In genomic region chr2:100176925-100177324, GRCh38 we compare ENCODE assay signal across 38 cellular contexts. TPM values are rescaled to one million over a fixed set of nuclear protein-coding genes. Genes with fewer than 3 reads are reported as not detected.
"Had no signal": no experiment of that assay in that cellular context is flagged by ENCODE, and none has a peak within 500 bp of the region (broad histone marks: within the 10 kb centered on the region; RNA-seq: fewer than 3 reads in every experiment).

No MANE protein-coding gene starts in this region.

- H3K27ac Mint-ChIP-seq: activated naive CD4-positive, alpha-beta T cell treated with anti-CD3 and anti-CD28 coated beads for 36 hours; activated naive CD4-positive, alpha-beta T cell treated with anti-CD3 and anti-CD28 coated beads, Interleukin-2, amount 10 ng/mL, durations not matched to agents 7 days and 5 days; activated naive CD4-positive, alpha-beta T cell treated with anti-CD3 and anti-CD28 coated beads, Interleukin-2, amount 50 U/mL, for 24 hours; activated naive CD4-positive, alpha-beta T cell treated with anti-CD3 and anti-CD28 coated beads, Interleukin-2, amount 50 U/mL, for 72 hours; activated naive CD8-positive, alpha-beta T cell; activated naive CD8-positive, alpha-beta T cell treated with anti-CD3 and anti-CD28 coated beads for 36 hours; activated naive CD8-positive, alpha-beta T cell treated with anti-CD3 and anti-CD28 coated beads, Interleukin-2, amount 10 ng/mL, durations not matched to agents 7 days and 5 days; activated naive CD8-positive, alpha-beta T cell treated with anti-CD3 and anti-CD28 coated beads, Interleukin-2, amount 50 U/mL, for 24 hours; activated T-cell treated with anti-CD3 and anti-CD28 coated beads, Interleukin-2, amount 50 U/mL, for 24 hours; activated T-cell treated with anti-CD3 and anti-CD28 coated beads, Interleukin-2, amount 50 U/mL, for 72 hours; activated T-helper 1 cell treated with anti-CD3 and anti-CD28 coated beads, Interleukin-12 subunit alpha, Interleukin-12 subunit beta, Interleukin-2, Interleukin-4 antibody, amounts not matched to agents 30 ng/mL and 10 ng/mL and 1 ng/mL, durations not matched to agents 14 hours and 24 hours and 36 hours; activated T-helper 17 cell treated with anti-CD3 and anti-CD28 coated beads, Interleukin-2, amount 50 U/mL, for 72 hours; activated T-helper 2 cell treated with anti-CD3 and anti-CD28 coated beads, Interferon-gamma antibody, Interleukin-2, Interleukin-4, amounts not matched to agents 10 μg/mL and 5 μg/mL and 100 μg/mL, durations not matched to agents 14 hours and 24 hours and 36 hours; brain had no signal

- H3K27ac ChIP-seq: adrenal gland, ascending aorta, body of pancreas, brain microvascular endothelial cell, breast epithelium, cardiac muscle cell had no signal

- H3K4me3 Mint-ChIP-seq: activated naive CD4-positive, alpha-beta T cell treated with anti-CD3 and anti-CD28 coated beads for 36 hours; activated naive CD4-positive, alpha-beta T cell treated with anti-CD3 and anti-CD28 coated beads, Interleukin-2, amount 10 ng/mL, durations not matched to agents 7 days and 5 days; activated naive CD4-positive, alpha-beta T cell treated with anti-CD3 and anti-CD28 coated beads, Interleukin-2, amount 50 U/mL, for 24 hours; activated naive CD8-positive, alpha-beta T cell; activated naive CD8-positive, alpha-beta T cell treated with anti-CD3 and anti-CD28 coated beads for 36 hours; activated naive CD8-positive, alpha-beta T cell treated with anti-CD3 and anti-CD28 coated beads, Interleukin-2, amount 10 ng/mL, durations not matched to agents 7 days and 5 days; activated naive CD8-positive, alpha-beta T cell treated with anti-CD3 and anti-CD28 coated beads, Interleukin-2, amount 50 U/mL, for 24 hours; activated T-cell treated with anti-CD3 and anti-CD28 coated beads, Interleukin-2, amount 50 U/mL, for 24 hours; activated T-cell treated with anti-CD3 and anti-CD28 coated beads, Interleukin-2, amount 50 U/mL, for 4 hours; activated T-cell treated with anti-CD3 and anti-CD28 coated beads, Interleukin-2, amount 50 U/mL, for 72 hours; activated T-helper 1 cell treated with anti-CD3 and anti-CD28 coated beads, Interleukin-12 subunit alpha, Interleukin-12 subunit beta, Interleukin-2, Interleukin-4 antibody, amounts not matched to agents 30 ng/mL and 10 ng/mL and 1 ng/mL, durations not matched to agents 14 hours and 24 hours and 36 hours; activated T-helper 17 cell treated with anti-CD3 and anti-CD28 coated beads, Interleukin-2, amount 50 U/mL, for 72 hours; brain; central memory CD8-positive, alpha-beta T cell had no signal

- H3K4me3 ChIP-seq: adrenal gland, ascending aorta, body of pancreas, breast epithelium, cardiac muscle cell had no signal

- H3K9me3 ChIP-seq: adrenal gland, ascending aorta, body of pancreas, breast epithelium had no signal

- H3K4me1 Mint-ChIP-seq: activated naive CD4-positive, alpha-beta T cell treated with anti-CD3 and anti-CD28 coated beads, Interleukin-2, amount 10 ng/mL, durations not matched to agents 7 days and 5 days; activated naive CD4-positive, alpha-beta T cell treated with anti-CD3 and anti-CD28 coated beads, Interleukin-2, amount 50 U/mL, for 24 hours; activated naive CD8-positive, alpha-beta T cell treated with anti-CD3 and anti-CD28 coated beads for 36 hours; activated naive CD8-positive, alpha-beta T cell treated with anti-CD3 and anti-CD28 coated beads, Interleukin-2, amount 50 U/mL, for 24 hours; activated T-helper 17 cell treated with anti-CD3 and anti-CD28 coated beads, Interleukin-2, amount 50 U/mL, for 72 hours; central memory CD8-positive, alpha-beta T cell had no signal

- H3K36me3 ChIP-seq: adrenal gland, ascending aorta, brain microvascular endothelial cell, breast epithelium, cardiac muscle cell had no signal

- H3K27me3 Mint-ChIP-seq: activated naive CD4-positive, alpha-beta T cell treated with anti-CD3 and anti-CD28 coated beads, Interleukin-2, amount 50 U/mL, for 24 hours; activated naive CD8-positive, alpha-beta T cell; activated naive CD8-positive, alpha-beta T cell treated with anti-CD3 and anti-CD28 coated beads for 36 hours; activated naive CD8-positive, alpha-beta T cell treated with anti-CD3 and anti-CD28 coated beads, Interleukin-2, amount 10 ng/mL, durations not matched to agents 7 days and 5 days; activated naive CD8-positive, alpha-beta T cell treated with anti-CD3 and anti-CD28 coated beads, Interleukin-2, amount 50 U/mL, for 24 hours; activated T-helper 17 cell treated with anti-CD3 and anti-CD28 coated beads, Interleukin-2, amount 50 U/mL, for 72 hours; central memory CD8-positive, alpha-beta T cell had no signal

- H3K27me3 ChIP-seq: adrenal gland, ascending aorta, body of pancreas, brain microvascular endothelial cell, breast epithelium, cardiac muscle cell had no signal

- H3K36me3 Mint-ChIP-seq: activated naive CD4-positive, alpha-beta T cell treated with anti-CD3 and anti-CD28 coated beads, Interleukin-2, amount 10 ng/mL, durations not matched to agents 7 days and 5 days; activated naive CD4-positive, alpha-beta T cell treated with anti-CD3 and anti-CD28 coated beads, Interleukin-2, amount 50 U/mL, for 24 hours; activated naive CD4-positive, alpha-beta T cell treated with anti-CD3 and anti-CD28 coated beads, Interleukin-2, amount 50 U/mL, for 72 hours; activated naive CD8-positive, alpha-beta T cell; activated naive CD8-positive, alpha-beta T cell treated with anti-CD3 and anti-CD28 coated beads for 36 hours; activated naive CD8-positive, alpha-beta T cell treated with anti-CD3 and anti-CD28 coated beads, Interleukin-2, amount 10 ng/mL, durations not matched to agents 7 days and 5 days; brain had no signal

- ATAC-seq: activated naive CD4-positive, alpha-beta T cell treated with anti-CD3 and anti-CD28 coated beads, Interleukin-2, amount 50 U/mL, for 72 hours; activated naive CD8-positive, alpha-beta T cell treated with anti-CD3 and anti-CD28 coated beads, Interleukin-2, amount 50 U/mL, for 24 hours; activated T-cell treated with anti-CD3 and anti-CD28 coated beads, Interleukin-2, amount 50 U/mL, for 4 hours; activated T-cell treated with anti-CD3 and anti-CD28 coated beads, Interleukin-2, amount 50 U/mL, for 72 hours; activated T-helper 17 cell treated with anti-CD3 and anti-CD28 coated beads, Interleukin-2, amount 50 U/mL, for 72 hours; body of pancreas had no signal

- H3K4me1 ChIP-seq: ascending aorta, body of pancreas, breast epithelium had no signal

- DNase-seq: activated effector memory CD4-positive, alpha-beta T cell treated with anti-CD3 and anti-CD28 coated beads, Interleukin-2, amount 50 U/mL, for 16 hours; activated effector memory CD4-positive, alpha-beta T cell treated with Interleukin-2 at 50 U/mL for 16 hours; activated gamma-delta T cell; activated gamma-delta T cell treated with Interleukin-2 at 50 U/mL for 16 hours; activated naive CD4-positive, alpha-beta T cell; activated naive CD4-positive, alpha-beta T cell treated with anti-CD3 and anti-CD28 coated beads for 36 hours; activated naive CD4-positive, alpha-beta T cell treated with anti-CD3 and anti-CD28 coated beads, Interleukin-2, amount 10 ng/mL, durations not matched to agents 7 days and 5 days; activated naive CD4-positive, alpha-beta T cell treated with anti-CD3 and anti-CD28 coated beads, Interleukin-2, amount 50 U/mL, for 16 hours; activated naive CD4-positive, alpha-beta T cell treated with Interleukin-2 at 50 U/mL for 16 hours; activated naive CD8-positive, alpha-beta T cell treated with anti-CD3 and anti-CD28 coated beads for 36 hours; activated naive CD8-positive, alpha-beta T cell treated with anti-CD3 and anti-CD28 coated beads, Interleukin-2, amount 10 ng/mL, durations not matched to agents 7 days and 5 days; activated naive CD8-positive, alpha-beta T cell treated with anti-CD3 and anti-CD28 coated beads, Interleukin-2, amount 50 U/mL, for 24 hours; activated T-cell treated with anti-CD3 and anti-CD28 coated beads, Interleukin-2, amount 50 U/mL, for 24 hours; activated T-cell treated with anti-CD3 and anti-CD28 coated beads, Interleukin-2, amount 50 U/mL, for 4 hours; activated T-cell treated with anti-CD3 and anti-CD28 coated beads, Interleukin-2, amount 50 U/mL, for 48 hours; activated T-cell treated with anti-CD3 and anti-CD28 coated beads, Interleukin-2, amount 50 U/mL, for 72 hours; adrenal gland; amniotic stem cell; amygdala; anterior cingulate cortex; aorta; body of pancreas; brain microvascular endothelial cell; caudate nucleus; central memory CD4-positive, alpha-beta T cell; cerebellar nuclear complex had no signal

- H3K9me3 Mint-ChIP-seq: activated naive CD4-positive, alpha-beta T cell treated with anti-CD3 and anti-CD28 coated beads for 36 hours; activated naive CD4-positive, alpha-beta T cell treated with anti-CD3 and anti-CD28 coated beads, Interleukin-2, amount 10 ng/mL, durations not matched to agents 7 days and 5 days; activated naive CD4-positive, alpha-beta T cell treated with anti-CD3 and anti-CD28 coated beads, Interleukin-2, amount 50 U/mL, for 24 hours; activated naive CD4-positive, alpha-beta T cell treated with anti-CD3 and anti-CD28 coated beads, Interleukin-2, amount 50 U/mL, for 72 hours; activated naive CD8-positive, alpha-beta T cell treated with anti-CD3 and anti-CD28 coated beads for 36 hours; activated naive CD8-positive, alpha-beta T cell treated with anti-CD3 and anti-CD28 coated beads, Interleukin-2, amount 10 ng/mL, durations not matched to agents 7 days and 5 days; activated naive CD8-positive, alpha-beta T cell treated with anti-CD3 and anti-CD28 coated beads, Interleukin-2, amount 50 U/mL, for 24 hours; activated T-cell treated with anti-CD3 and anti-CD28 coated beads, Interleukin-2, amount 50 U/mL, for 24 hours; activated T-cell treated with anti-CD3 and anti-CD28 coated beads, Interleukin-2, amount 50 U/mL, for 4 hours; activated T-cell treated with anti-CD3 and anti-CD28 coated beads, Interleukin-2, amount 50 U/mL, for 72 hours; activated T-helper 1 cell treated with anti-CD3 and anti-CD28 coated beads, Interleukin-12 subunit alpha, Interleukin-12 subunit beta, Interleukin-2, Interleukin-4 antibody, amounts not matched to agents 30 ng/mL and 10 ng/mL and 1 ng/mL, durations not matched to agents 14 hours and 24 hours and 36 hours; activated T-helper 17 cell treated with anti-CD3 and anti-CD28 coated beads, Interleukin-2, amount 50 U/mL, for 72 hours; activated T-helper 2 cell treated with anti-CD3 and anti-CD28 coated beads, Interferon-gamma antibody, Interleukin-2, Interleukin-4, amounts not matched to agents 10 μg/mL and 5 μg/mL and 100 μg/mL, durations not matched to agents 14 hours and 24 hours and 36 hours; central memory CD8-positive, alpha-beta T cell had no signal

RNA-seq across cellular contexts. Expression of gene AFF3, which starts 34.5 kb away (rescaled TPM):
- total RNA-seq: bronchial epithelial cell had no signal
